ENCODE assay signal across 1 cellular context in genomic region chr6:137949686-137950390, GRCh38.
TF ChIP-seq lines count a peak whose summit lies in the region.

No MANE protein-coding gene starts in this region.

TF ChIP-seq in GM23338, 12 proteins besides CTCF, POLR2A, EP300 and RAD21 (continued from another document):
- no peak for TF ChIP-seq ZNF462 (CRISPR knock-in tag; IDR thresholded peaks at IDR 0.05)
- no peak for TF ChIP-seq NANOG (IDR thresholded peaks at IDR 0.05; ENCODE audit: borderline replicate concordance)
